1 cellular context compared by ENCODE assay signal in the genomic region with DNA sequence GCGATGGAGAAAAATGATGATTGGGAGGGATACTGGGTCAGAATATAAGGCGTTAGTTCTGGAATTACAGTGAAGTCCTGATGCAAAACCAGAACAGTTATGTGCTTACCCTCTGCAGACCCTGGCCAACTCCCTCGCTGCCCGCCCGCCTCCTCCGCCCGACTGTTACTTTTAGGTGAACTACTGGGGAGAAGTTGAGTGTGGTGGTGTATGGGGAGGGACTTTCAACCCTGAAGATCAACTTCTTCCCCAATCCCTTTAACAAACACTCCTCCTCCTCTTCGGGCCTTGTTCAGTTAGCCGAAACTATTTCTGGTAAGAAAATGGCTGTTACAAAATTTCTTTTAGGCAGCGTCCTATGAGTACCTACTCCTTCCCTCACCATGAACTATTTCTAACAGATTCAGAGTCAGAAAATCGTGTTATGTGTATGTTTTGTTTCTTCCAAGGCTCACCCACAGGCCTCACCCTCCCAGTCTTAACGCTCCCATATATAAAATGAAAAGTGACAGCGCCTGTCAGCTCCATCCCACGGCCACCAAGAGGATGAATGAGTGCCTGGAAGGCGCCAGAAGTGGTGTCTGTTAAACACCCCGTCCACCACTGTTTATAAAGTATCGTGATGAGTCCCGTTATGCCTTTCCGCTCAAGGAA.
TF ChIP-seq lines count a peak whose summit lies in the region.

No MANE protein-coding gene starts in this region.

TF ChIP-seq in HepG2, 621 proteins besides CTCF, POLR2A, EP300 and RAD21 (continued from another document):
- TF ChIP-seq, protein P1, sequence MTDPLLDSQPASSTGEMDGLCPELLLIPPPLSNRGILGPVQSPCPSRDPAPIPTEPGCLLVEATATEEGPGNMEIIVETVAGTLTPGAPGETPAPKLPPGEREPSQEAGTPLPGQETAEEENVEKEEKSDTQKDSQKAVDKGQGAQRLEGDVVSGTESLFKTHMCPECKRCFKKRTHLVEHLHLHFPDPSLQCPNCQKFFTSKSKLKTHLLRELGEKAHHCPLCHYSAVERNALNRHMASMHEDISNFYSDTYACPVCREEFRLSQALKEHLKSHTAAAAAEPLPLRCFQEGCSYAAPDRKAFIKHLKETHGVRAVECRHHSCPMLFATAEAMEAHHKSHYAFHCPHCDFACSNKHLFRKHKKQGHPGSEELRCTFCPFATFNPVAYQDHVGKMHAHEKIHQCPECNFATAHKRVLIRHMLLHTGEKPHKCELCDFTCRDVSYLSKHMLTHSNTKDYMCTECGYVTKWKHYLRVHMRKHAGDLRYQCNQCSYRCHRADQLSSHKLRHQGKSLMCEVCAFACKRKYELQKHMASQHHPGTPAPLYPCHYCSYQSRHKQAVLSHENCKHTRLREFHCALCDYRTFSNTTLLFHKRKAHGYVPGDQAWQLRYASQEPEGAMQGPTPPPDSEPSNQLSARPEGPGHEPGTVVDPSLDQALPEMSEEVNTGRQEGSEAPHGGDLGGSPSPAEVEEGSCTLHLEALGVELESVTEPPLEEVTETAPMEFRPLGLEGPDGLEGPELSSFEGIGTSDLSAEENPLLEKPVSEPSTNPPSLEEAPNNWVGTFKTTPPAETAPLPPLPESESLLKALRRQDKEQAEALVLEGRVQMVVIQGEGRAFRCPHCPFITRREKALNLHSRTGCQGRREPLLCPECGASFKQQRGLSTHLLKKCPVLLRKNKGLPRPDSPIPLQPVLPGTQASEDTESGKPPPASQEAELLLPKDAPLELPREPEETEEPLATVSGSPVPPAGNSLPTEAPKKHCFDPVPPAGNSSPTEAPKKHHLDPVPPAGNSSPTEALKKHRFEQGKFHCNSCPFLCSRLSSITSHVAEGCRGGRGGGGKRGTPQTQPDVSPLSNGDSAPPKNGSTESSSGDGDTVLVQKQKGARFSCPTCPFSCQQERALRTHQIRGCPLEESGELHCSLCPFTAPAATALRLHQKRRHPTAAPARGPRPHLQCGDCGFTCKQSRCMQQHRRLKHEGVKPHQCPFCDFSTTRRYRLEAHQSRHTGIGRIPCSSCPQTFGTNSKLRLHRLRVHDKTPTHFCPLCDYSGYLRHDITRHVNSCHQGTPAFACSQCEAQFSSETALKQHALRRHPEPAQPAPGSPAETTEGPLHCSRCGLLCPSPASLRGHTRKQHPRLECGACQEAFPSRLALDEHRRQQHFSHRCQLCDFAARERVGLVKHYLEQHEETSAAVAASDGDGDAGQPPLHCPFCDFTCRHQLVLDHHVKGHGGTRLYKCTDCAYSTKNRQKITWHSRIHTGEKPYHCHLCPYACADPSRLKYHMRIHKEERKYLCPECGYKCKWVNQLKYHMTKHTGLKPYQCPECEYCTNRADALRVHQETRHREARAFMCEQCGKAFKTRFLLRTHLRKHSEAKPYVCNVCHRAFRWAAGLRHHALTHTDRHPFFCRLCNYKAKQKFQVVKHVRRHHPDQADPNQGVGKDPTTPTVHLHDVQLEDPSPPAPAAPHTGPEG (CRISPR knock-in tag; IDR thresholded peaks at IDR 0.05): peak; percentile 84
- TF ChIP-seq, protein P2, sequence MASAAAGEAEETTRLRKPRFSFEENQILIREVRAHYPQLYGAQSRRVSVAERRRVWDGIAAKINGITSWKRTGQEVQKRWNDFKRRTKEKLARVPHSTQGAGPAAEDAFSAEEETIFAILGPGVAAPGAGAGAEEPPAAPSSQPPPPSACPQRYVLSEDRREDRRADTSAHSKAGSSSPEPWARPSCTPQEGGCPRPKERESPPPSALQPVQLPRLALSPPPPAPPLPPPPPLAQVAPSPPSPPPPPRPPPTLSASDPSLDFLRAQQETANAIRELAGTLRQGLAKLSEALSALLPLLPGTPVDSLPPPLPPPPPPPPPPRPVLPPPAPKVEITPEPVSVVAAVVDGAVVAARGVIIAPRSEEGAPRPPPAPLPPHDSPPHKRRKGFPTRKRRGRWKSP (CRISPR knock-in tag; IDR thresholded peaks at IDR 0.05): 0 out of 2 replicates have a peak, but pooled peaks have one; percentile 38
- TF ChIP-seq ERF (CRISPR knock-in tag; IDR thresholded peaks at IDR 0.05): no peak
- TF ChIP-seq ZNF337 (CRISPR knock-in tag; IDR thresholded peaks at IDR 0.05; ENCODE audit: borderline replicate concordance, low read depth): 0 out of 2 replicates have a peak, but pooled peaks have one; percentile 53
- TF ChIP-seq ZNF205 (CRISPR knock-in tag; IDR thresholded peaks at IDR 0.05): 0 out of 2 replicates have a peak, but pooled peaks have one; percentile 11
